In the genomic region with DNA sequence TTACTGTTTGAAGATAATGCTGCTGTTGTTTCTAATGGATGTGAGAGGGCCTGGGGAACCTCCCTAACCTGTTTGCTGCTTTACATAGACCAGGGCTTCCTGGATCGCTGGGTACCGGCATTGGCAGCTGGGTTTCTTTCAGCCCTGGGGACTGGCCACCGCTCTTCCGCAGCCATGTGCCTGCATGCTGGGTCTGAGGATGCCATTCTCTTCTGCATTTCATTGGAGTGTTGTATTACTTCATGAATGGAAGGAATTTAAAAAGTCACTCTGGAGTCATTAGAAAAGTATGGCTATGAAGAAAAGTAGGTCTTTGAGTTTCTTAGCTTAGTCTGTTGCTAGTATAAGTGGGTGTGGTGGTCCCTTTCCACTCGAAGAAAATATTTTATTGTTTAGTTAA, we compare ENCODE assay signal across 17 cellular contexts.
DNase-seq lines count a peak whose midpoint lies in the region; ATAC-seq and TF ChIP-seq lines count a peak whose summit lies in the region.
"Had no signal": no experiment of that assay in that cellular context is flagged by ENCODE, and none has a peak within 500 bp of the region (broad histone marks: within the 10 kb centered on the region; RNA-seq: fewer than 3 reads in every experiment).

No MANE protein-coding gene starts in this region.

- H3K9me3 ChIP-seq in CD4-positive, CD25-positive, alpha-beta regulatory T cell (ENCODE audit: control insufficient read depth in 2 of 2, low read length in 2 of 2): no peaks in the 10 kb centered on the region
- no peaks in the 10 kb centered on the region for H3K9me3 ChIP-seq in body of pancreas
- H3K9me3 ChIP-seq: BE2C had no signal

- peaks cover 27 to 77% (median 55%) of the 10 kb centered on the region in 4 donors for H3K4me1 Mint-ChIP-seq in CD4-positive, CD25-positive, alpha-beta regulatory T cell

- no peaks in the 10 kb centered on the region for H3K27me3 ChIP-seq in CD4-positive, CD25-positive, alpha-beta regulatory T cell (ENCODE audit: control insufficient read depth, insufficient read depth, low read length)
- no peaks in the 10 kb centered on the region for H3K27me3 ChIP-seq in body of pancreas
- H3K27me3 ChIP-seq: BE2C had no signal

- WGBS in body of pancreas, 2 donors: 60 to 71% methylated on average over 5 of the region's 5 CpGs

- H3K9me3 Mint-ChIP-seq in CD4-positive, CD25-positive, alpha-beta regulatory T cell: peaks cover 0 to 1% (median 0%) of the 10 kb centered on the region in 7 donors

- no peak for TF ChIP-seq POLR2A in body of pancreas (IDR thresholded peaks at IDR 0.05)

- no peaks in the 10 kb centered on the region for H3K27me3 Mint-ChIP-seq in CD4-positive, CD25-positive, alpha-beta regulatory T cell

- TF ChIP-seq CTCF in body of pancreas (IDR thresholded peaks at IDR 0.05): no peak

- peaks cover 3% of the 10 kb centered on the region for H3K36me3 ChIP-seq in CD4-positive, CD25-positive, alpha-beta regulatory T cell (ENCODE audit: control insufficient read depth, insufficient read depth, low read length)
- no peaks in the 10 kb centered on the region for H3K36me3 ChIP-seq in body of pancreas (replicated peaks in 1 of 2; ENCODE audit: insufficient read depth in 1 of 2, low read depth in 2 of 2)
- H3K36me3 ChIP-seq: BE2C had no signal

- intact Hi-C loops in body of pancreas (cut with DNase I): no loop called here

- H3K36me3 Mint-ChIP-seq in CD4-positive, CD25-positive, alpha-beta regulatory T cell: peaks cover 31% of the 10 kb centered on the region

- DNase-seq in CD4-positive, CD25-positive, alpha-beta regulatory T cell: no peak
- DNase-seq in body of pancreas (no peak), left kidney (ENCODE audit: low read depth, low spot score) (peak; percentile 29), DMS79 treated with DMSO at 0.1 percent for 48 hours (lab: John Stamatoyannopoulos, UW) (no peak), NCI-H748 (lab: John Stamatoyannopoulos, UW; ENCODE audit: unreplicated experiment) (no peak)
- DNase-seq: anterior cingulate cortex; BE2C; effector memory CD4-positive, alpha-beta T cell; GF-D8; hippocampal formation; midbrain; NCI-H1092; stimulated activated CD4-positive, alpha-beta T cell treated with anti-CD3 and anti-CD28 coated beads, Interleukin-4, amount 100 ng/mL, for 4 hours had no signal

- H3K27ac ChIP-seq in CD4-positive, CD25-positive, alpha-beta regulatory T cell (ENCODE audit: insufficient read depth, low read length, poor library complexity, severe bottlenecking): no peak overlapping the region
- H3K27ac ChIP-seq in body of pancreas: no peak overlapping the region
- H3K27ac ChIP-seq: VCaP had no signal

- no peak overlapping the region for H3K4me3 ChIP-seq in CD4-positive, CD25-positive, alpha-beta regulatory T cell (ENCODE audit: low read depth, low read length)
- H3K4me3 ChIP-seq in body of pancreas: no peak overlapping the region

- peak overlapping the region in 1 of 4 donors; percentile 10 for H3K4me3 Mint-ChIP-seq in CD4-positive, CD25-positive, alpha-beta regulatory T cell

- ATAC-seq in CD4-positive, CD25-positive, alpha-beta regulatory T cell (ENCODE audit: low read depth in 2 of 2): no peak
- ATAC-seq in HG02870 (IDR thresholded peaks at IDR 0.05; ENCODE audit: unreplicated experiment) (peak; percentile 49), body of pancreas (peak; percentile 12), GM21526 (IDR thresholded peaks at IDR 0.05; ENCODE audit: low FRiP score, unreplicated experiment) (no peak), HG02623 (IDR thresholded peaks at IDR 0.05; ENCODE audit: unreplicated experiment) (no peak)

- H3K4me1 ChIP-seq in CD4-positive, CD25-positive, alpha-beta regulatory T cell (ENCODE audit: control insufficient read depth, insufficient read depth, low read length, poor library complexity, severe bottlenecking): no peaks in the 10 kb centered on the region
- peaks cover 43% of the 10 kb centered on the region for H3K4me1 ChIP-seq in body of pancreas
- H3K4me1 ChIP-seq: BE2C had no signal

- H3K27ac Mint-ChIP-seq in CD4-positive, CD25-positive, alpha-beta regulatory T cell: peak overlapping the region in 2 of 3 donors; percentile 22 to 57

Comparison
In these comparisons a context has a peak if more than half of its experiments do, and no peak if none do; other contexts are left out.
1. ATAC-seq: peak in HG02870 (single experiment) and body of pancreas (single experiment); none in CD4-positive, CD25-positive, alpha-beta regulatory T cell (0 of 2), GM21526 (single experiment) and HG02623 (single experiment).